In genomic region chr6:157982580-157983438, GRCh38 we compare ENCODE assay signal across 8 cellular contexts. TPM values are rescaled to one million over a fixed set of nuclear protein-coding genes. Genes with fewer than 3 reads are reported as not detected.
DNase-seq lines count a peak whose midpoint lies in the region; ATAC-seq and TF ChIP-seq lines count a peak whose summit lies in the region.

No MANE protein-coding gene starts in this region.

- peak; percentile 34 for DNase-seq in DMS 273 (lab: John Stamatoyannopoulos, UW; ENCODE audit: unreplicated experiment)
- no peak for DNase-seq in DMS 273 treated with DMSO at 0.1 percent for 48 hours (lab: John Stamatoyannopoulos, UW)
- DNase-seq in dedifferentiated amniotic fluid mesenchymal stem cell (ENCODE audit: extremely low spot score) = peak; percentile 51
- DNase-seq in T-helper 9 cell = no peak

- H3K4me1 ChIP-seq in mononuclear cell (ENCODE audit: insufficient read depth, low read length) = peaks cover 52% of the 10 kb centered on the region

- peaks cover 7% of the 10 kb centered on the region for H3K27me3 ChIP-seq in mononuclear cell (ENCODE audit: insufficient read depth, low read length)

- ATAC-seq in GM19395 (IDR thresholded peaks at IDR 0.05; ENCODE audit: unreplicated experiment) = no peak
- no peak for ATAC-seq in HG03521 (IDR thresholded peaks at IDR 0.05; ENCODE audit: unreplicated experiment)

- peak overlapping the region; percentile 63 for H3K4me3 ChIP-seq in mononuclear cell (ENCODE audit: low read length)

- no peaks in the 10 kb centered on the region for H3K9me3 ChIP-seq in mononuclear cell (ENCODE audit: low read depth, low read length)

TF ChIP-seq in PFSK-1, 5 proteins besides CTCF, POLR2A, EP300 and RAD21:
- TF ChIP-seq FOXP2 (optimal IDR thresholded peaks at IDR 0.05; ENCODE audit: borderline replicate concordance, extremely low read depth, extremely low read length, insufficient read depth) = no peak
- 0 out of 2 replicates have a peak, but pooled peaks have one; percentile 60 for TF ChIP-seq SIN3A (IDR thresholded peaks at IDR 0.05; ENCODE audit: borderline replicate concordance, insufficient read depth, low read length)

RNA-seq across cellular contexts. Expression of gene SYNJ2, which starts 1.1 kb away (rescaled TPM):
- polyA plus RNA-seq in PFSK-1 (2012; ENCODE audit: insufficient read length, low read depth) = 13.5 TPM
- 19.2 TPM for total RNA-seq in mononuclear cell

Comparison
In these comparisons a context has a peak if more than half of its experiments do, and no peak if none do; other contexts are left out.
1. DNase-seq: peak in DMS 273 (single experiment) and dedifferentiated amniotic fluid mesenchymal stem cell (single experiment); none in DMS 273 treated with DMSO at 0.1 percent for 48 hours (single experiment) and T-helper 9 cell (single experiment).